Comparison of ENCODE assay signal across 1 cellular context in the genomic region with DNA sequence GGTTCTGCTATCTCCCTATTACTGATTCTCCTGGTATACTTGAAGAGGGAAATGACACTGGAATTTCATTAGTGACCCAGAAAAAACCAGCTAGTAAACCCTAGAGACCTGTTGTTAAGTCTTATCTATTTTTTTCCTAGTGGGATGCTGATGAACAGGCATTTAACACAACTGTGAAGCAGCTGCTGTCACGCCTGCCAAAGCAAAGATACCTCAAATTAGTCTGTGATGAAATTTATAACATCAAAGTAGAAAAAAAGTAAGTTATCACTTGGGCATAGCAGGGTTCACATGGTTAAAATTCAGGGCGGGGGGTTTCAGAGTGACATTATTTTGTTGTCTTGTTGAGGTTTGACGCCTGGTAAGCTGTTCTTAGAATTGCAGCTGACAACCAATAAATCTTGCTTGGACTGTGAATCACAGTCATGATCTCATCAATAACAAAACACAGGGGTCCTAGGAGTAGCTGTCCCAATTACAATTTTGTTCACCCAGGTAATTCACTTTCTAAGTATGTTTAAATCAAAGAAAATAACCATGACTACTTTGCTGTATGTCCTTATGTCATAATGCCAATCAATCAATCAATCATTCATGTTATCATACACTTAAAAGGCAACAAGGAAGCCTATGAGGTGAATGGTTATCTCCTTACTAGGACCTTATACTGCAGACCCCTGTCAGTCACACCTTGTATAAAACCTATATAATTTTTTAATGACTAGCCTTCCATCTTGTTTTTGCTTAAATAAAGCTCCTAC.
TF ChIP-seq lines count a peak whose summit lies in the region.

No MANE protein-coding gene starts in this region.

TF ChIP-seq in endothelial cell of umbilical vein, 7 proteins besides CTCF, POLR2A, EP300 and RAD21 (continued from another document):
- TF ChIP-seq, protein P1, sequence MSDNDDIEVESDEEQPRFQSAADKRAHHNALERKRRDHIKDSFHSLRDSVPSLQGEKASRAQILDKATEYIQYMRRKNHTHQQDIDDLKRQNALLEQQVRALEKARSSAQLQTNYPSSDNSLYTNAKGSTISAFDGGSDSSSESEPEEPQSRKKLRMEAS (IDR thresholded peaks at IDR 0.05; ENCODE audit: insufficient read depth, insufficient read length) = no peak
- TF ChIP-seq POLR2AphosphoS5 (IDR thresholded peaks at IDR 0.05; ENCODE audit: insufficient read depth, low read depth, low read length) (no peak), JUN (IDR thresholded peaks at IDR 0.05; ENCODE audit: borderline replicate concordance, insufficient read depth, insufficient read length, low read depth) (no peak)
